8 cellular contexts compared by ENCODE assay signal in the genomic region with DNA sequence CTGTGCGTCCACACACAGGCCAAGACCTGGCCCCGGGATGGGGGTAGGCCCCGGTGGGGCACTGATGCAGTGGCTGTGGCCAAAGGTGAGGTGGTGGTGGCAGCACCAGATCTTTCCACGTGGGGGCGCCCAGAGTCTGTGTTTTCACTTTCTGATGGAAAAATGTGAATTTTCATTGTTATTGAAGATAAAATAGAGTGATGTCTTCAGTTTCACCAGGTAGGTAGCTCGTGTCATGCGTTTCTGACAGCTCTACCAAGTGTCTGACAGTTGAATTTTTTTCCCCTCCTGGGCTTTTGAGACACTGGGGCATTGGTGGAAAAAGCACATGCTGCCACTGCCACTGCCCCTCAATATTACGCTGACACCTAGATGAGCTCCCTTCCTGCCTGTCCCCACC. TPM values are rescaled to one million over a fixed set of nuclear protein-coding genes. Genes with fewer than 3 reads are reported as not detected.
A peak's percentile ranks its signal among the peaks of the same experiment; 100 is the strongest.
DNase-seq lines count a peak whose midpoint lies in the region; ATAC-seq and TF ChIP-seq lines count a peak whose summit lies in the region.

No MANE protein-coding gene starts in this region.

- H3K18ac ChIP-seq in mesenchymal stem cell (ENCODE audit: low read depth in 1 of 2, low read length in 2 of 2) = no peak overlapping the region

- no peaks in the 10 kb centered on the region for H3K79me1 ChIP-seq in mesenchymal stem cell (replicated peaks; ENCODE audit: low read length, poor library complexity, severe bottlenecking)

- no peak overlapping the region for H2BK120ac ChIP-seq in mesenchymal stem cell (ENCODE audit: low read depth, low read length)

- DNase-seq in GM12865 (ENCODE audit: low read depth) = peak; percentile 39
- peak; percentile 23 for DNase-seq in M059J (ENCODE audit: low read depth)
- DNase-seq in activated CD4-positive, alpha-beta T cell treated with anti-CD3 and anti-CD28 coated beads, Interleukin-2, amount 10 ng/mL, durations not matched to agents 24 days and 14 days = peak; percentile 93
- DNase-seq in colonic mucosa = peak; percentile 57
- DNase-seq in mesenchymal stem cell = peak; percentile 40
- DNase-seq in stimulated activated CD8-positive, alpha-beta memory T cell treated with anti-CD3 and anti-CD28 coated beads, Interleukin-4, amount 100 ng/mL, for 4 hours (ENCODE audit: low read depth in 2 of 2, low spot score in 1 of 2) = peak; percentile 28 to 58
- no peak for DNase-seq in Ammon's horn (ENCODE audit: low spot score)

- peaks cover 45% of the 10 kb centered on the region for H3K36me3 Mint-ChIP-seq in activated CD4-positive, alpha-beta T cell treated with anti-CD3 and anti-CD28 coated beads, Interleukin-2, amount 10 ng/mL, durations not matched to agents 24 days and 14 days (ENCODE audit: low read depth)

- no peak overlapping the region for H3K27ac ChIP-seq in colonic mucosa
- no peak overlapping the region for H3K27ac ChIP-seq in mesenchymal stem cell (ENCODE audit: low read length, poor library complexity, severe bottlenecking)

- H3K4me2 ChIP-seq in mesenchymal stem cell (ENCODE audit: low read length, poor library complexity, severe bottlenecking) = no peak overlapping the region

- H2AK5ac ChIP-seq in mesenchymal stem cell (ENCODE audit: low read length, severe bottlenecking) = no peak overlapping the region

- H4K8ac ChIP-seq in mesenchymal stem cell (ENCODE audit: low read length) = no peak overlapping the region

- H3K36me3 ChIP-seq in colonic mucosa (no peaks in the 10 kb centered on the region), mesenchymal stem cell (ENCODE audit: control insufficient read depth in 1 of 2, insufficient read depth in 2 of 2, low read depth in 1 of 2, low read length in 2 of 2) (peaks cover 2 to 23% of the 10 kb centered on the region in 2 experiments)

- H2AFZ ChIP-seq in mesenchymal stem cell (ENCODE audit: low read depth, low read length) = no peak overlapping the region

- no peak overlapping the region for H2BK15ac ChIP-seq in mesenchymal stem cell (ENCODE audit: low read depth, poor library complexity, severe bottlenecking)

- H3K27me3 Mint-ChIP-seq in activated CD4-positive, alpha-beta T cell treated with anti-CD3 and anti-CD28 coated beads, Interleukin-2, amount 10 ng/mL, durations not matched to agents 24 days and 14 days = no peaks in the 10 kb centered on the region

- no peaks in the 10 kb centered on the region for H3K9me3 Mint-ChIP-seq in activated CD4-positive, alpha-beta T cell treated with anti-CD3 and anti-CD28 coated beads, Interleukin-2, amount 10 ng/mL, durations not matched to agents 24 days and 14 days

- H3K9ac ChIP-seq in colonic mucosa (ENCODE audit: low read depth in 2 of 2, low read length in 2 of 2) (no peak overlapping the region), mesenchymal stem cell (ENCODE audit: low read length) (no peak overlapping the region)

- H3K4me1 Mint-ChIP-seq in activated CD4-positive, alpha-beta T cell treated with anti-CD3 and anti-CD28 coated beads, Interleukin-2, amount 10 ng/mL, durations not matched to agents 24 days and 14 days = peaks cover 5% of the 10 kb centered on the region

- H3K4me1 ChIP-seq in colonic mucosa (no peaks in the 10 kb centered on the region), mesenchymal stem cell (ENCODE audit: control insufficient read depth, insufficient read depth, low read depth, low read length) (no peaks in the 10 kb centered on the region)

- peak; percentile 76 for TF ChIP-seq CTCF in GM12865 (IDR thresholded peaks at IDR 0.05; ENCODE audit: insufficient read depth, low read depth, low read length, missing control alignments)
- peak; percentile 89 for TF ChIP-seq CTCF in colonic mucosa (IDR thresholded peaks at IDR 0.05)

- intact Hi-C loops in activated CD4-positive, alpha-beta T cell treated with anti-CD3 and anti-CD28 coated beads, Interleukin-2, amount 10 ng/mL, durations not matched to agents 24 days and 14 days (cut with micrococcal nuclease) = loop anchor here (1.0 kb wide), 1 partner anchor 115 kb away; no protein-coding TSS in a partner anchor
- intact Hi-C loops in colonic mucosa (cut with DNase I) = no loop called here

- WGBS in mesenchymal stem cell = 33% methylated on average over 8 of the region's 8 CpGs

- H3K23ac ChIP-seq in mesenchymal stem cell (ENCODE audit: low read length in 2 of 2) = no peak overlapping the region

- H3K4me3 ChIP-seq in GM12865 (ENCODE audit: low read depth, low read length) (no peak overlapping the region), colonic mucosa (no peak overlapping the region), mesenchymal stem cell (ENCODE audit: insufficient read depth in 1 of 2, low read depth in 1 of 2, low read length in 2 of 2) (no peak overlapping the region)

- H4K91ac ChIP-seq in mesenchymal stem cell (ENCODE audit: low read length) = no peak overlapping the region

- H3K27me3 ChIP-seq in colonic mucosa = no peaks in the 10 kb centered on the region
- no peaks in the 10 kb centered on the region for H3K27me3 ChIP-seq in mesenchymal stem cell (ENCODE audit: control insufficient read depth in 1 of 2, insufficient read depth in 1 of 2, low read length in 2 of 2)

- H2BK5ac ChIP-seq in mesenchymal stem cell (ENCODE audit: low read depth, low read length, poor library complexity, severe bottlenecking) = no peak overlapping the region

- no peak overlapping the region for H3K4me3 Mint-ChIP-seq in activated CD4-positive, alpha-beta T cell treated with anti-CD3 and anti-CD28 coated beads, Interleukin-2, amount 10 ng/mL, durations not matched to agents 24 days and 14 days

- no peak overlapping the region for H3K4ac ChIP-seq in mesenchymal stem cell (ENCODE audit: low read depth in 1 of 2, low read length in 2 of 2)

- no peak overlapping the region for H2BK12ac ChIP-seq in mesenchymal stem cell (ENCODE audit: low read length in 2 of 2)

- H3K9me3 ChIP-seq in colonic mucosa (no peaks in the 10 kb centered on the region), mesenchymal stem cell (ENCODE audit: control insufficient read depth, low read length) (no peaks in the 10 kb centered on the region)

- peak overlapping the region; percentile 77 for H3K27ac Mint-ChIP-seq in activated CD4-positive, alpha-beta T cell treated with anti-CD3 and anti-CD28 coated beads, Interleukin-2, amount 10 ng/mL, durations not matched to agents 24 days and 14 days

- ATAC-seq in GM19328 (IDR thresholded peaks at IDR 0.05; ENCODE audit: unreplicated experiment) = no peak

- H3K14ac ChIP-seq in mesenchymal stem cell (ENCODE audit: low read length in 2 of 2) = no peak overlapping the region

RNA-seq across cellular contexts. Expression of a gene that starts 40.0 kb away (rescaled TPM):
- 68.2 and 84.9 TPM in 2 replicates for total RNA-seq in M059J (2014; rRNA removed; shearing (Covaris generic))
- total RNA-seq in activated CD4-positive, alpha-beta T cell treated with anti-CD3 and anti-CD28 coated beads, Interleukin-2, amount 10 ng/mL, durations not matched to agents 24 days and 14 days = 96.4 and 107 TPM in 2 replicates
- total RNA-seq in colonic mucosa = 10 to 100 TPM; 34.0 to 49.7 TPM
- 53.3 TPM for polyA plus RNA-seq in mesenchymal stem cell (2013, experiment 1 of 2)
- polyA plus RNA-seq in mesenchymal stem cell (2013, experiment 2 of 2) = 54.6 TPM

RNA-seq across cellular contexts. Expression of a gene that starts 49.6 kb away (rescaled TPM):
- 36.0 and 57.4 TPM in 2 replicates for total RNA-seq in M059J (2014; rRNA removed; shearing (Covaris generic))
- total RNA-seq in activated CD4-positive, alpha-beta T cell treated with anti-CD3 and anti-CD28 coated beads, Interleukin-2, amount 10 ng/mL, durations not matched to agents 24 days and 14 days = 76.8 and 81.6 TPM in 2 replicates
- total RNA-seq in colonic mucosa = 10 to 100 TPM in 1 of 2 donors, 1 to 10 TPM in 1; 4.7 to 15.3 TPM
- polyA plus RNA-seq in mesenchymal stem cell (2013, experiment 1 of 2) = 19.5 TPM
- 17.4 TPM for polyA plus RNA-seq in mesenchymal stem cell (2013, experiment 2 of 2)

RNA-seq across cellular contexts. Expression of a gene that starts 57.9 kb away (rescaled TPM):
- 47.0 and 53.5 TPM in 2 replicates for total RNA-seq in M059J (2014; rRNA removed; shearing (Covaris generic))
- total RNA-seq in activated CD4-positive, alpha-beta T cell treated with anti-CD3 and anti-CD28 coated beads, Interleukin-2, amount 10 ng/mL, durations not matched to agents 24 days and 14 days = 44.7 and 44.9 TPM in 2 replicates
- total RNA-seq in colonic mucosa = 10 to 100 TPM; 34.6 to 43.9 TPM
- polyA plus RNA-seq in mesenchymal stem cell (2013, experiment 1 of 2) = 48.5 TPM
- polyA plus RNA-seq in mesenchymal stem cell (2013, experiment 2 of 2) = 51.0 TPM
